In genomic region chr2:11330457-11331142, GRCh38 we compare ENCODE assay signal across 15 cellular contexts. TPM values are rescaled to one million over a fixed set of nuclear protein-coding genes. Genes with fewer than 3 reads are reported as not detected.
DNase-seq lines count a peak whose midpoint lies in the region; TF ChIP-seq lines count a peak whose summit lies in the region.
"Had no signal": no experiment of that assay in that cellular context is flagged by ENCODE, and none has a peak within 500 bp of the region (broad histone marks: within the 10 kb centered on the region; RNA-seq: fewer than 3 reads in every experiment).

No MANE protein-coding gene starts in this region.

- H3K36me3 ChIP-seq in subcutaneous abdominal adipose tissue (ENCODE audit: control insufficient read depth in 5 of 5, insufficient read depth in 5 of 5, low read length in 5 of 5) (peaks cover 0 to 2% (median 0%) of the 10 kb centered on the region in 5 donors), brain microvascular endothelial cell (replicated peaks) (no peaks in the 10 kb centered on the region)

- in situ Hi-C loops in brain microvascular endothelial cell (cut with HindIII; ENCODE audit: low pct_ligation_motif_present, low sequenced_read_pairs), result no loop called here

- H3K9ac ChIP-seq in subcutaneous abdominal adipose tissue (ENCODE audit: low read length in 5 of 5), result peak overlapping the region in 2 of 5 donors; percentile 56

- H3K4me3 ChIP-seq in HFF-Myc (replicated peaks; ENCODE audit: low read depth, low read length) (0 out of 2 replicates have a peak overlapping the region, but pooled peaks have one; percentile 2), fibroblast of mammary gland (ENCODE audit: control insufficient read depth, low read depth, low read length) (no peak overlapping the region), subcutaneous abdominal adipose tissue (ENCODE audit: low read depth in 1 of 5, low read length in 5 of 5) (no peak overlapping the region), brain microvascular endothelial cell (ENCODE audit: low read depth, low read length) (no peak overlapping the region)
- H3K4me3 ChIP-seq: MG63 had no signal

- peak overlapping the region; percentile 54 for H3K27ac ChIP-seq in subcutaneous abdominal adipose tissue (ENCODE audit: low read depth, low read length)
- H3K27ac ChIP-seq in brain microvascular endothelial cell, result no peak overlapping the region

- no peak for DNase-seq in HFF-Myc (ENCODE audit: extremely low read depth, low read depth)
- DNase-seq in RPMI7951 (ENCODE audit: low read depth), result peak; percentile 17
- DNase-seq in fibroblast of mammary gland (ENCODE audit: low read depth), result peak; percentile 27
- DNase-seq in activated naive CD4-positive, alpha-beta T cell treated with Interleukin-2 at 50 U/mL for 16 hours, result no peak
- DNase-seq in brain microvascular endothelial cell, result no peak
- no peak for DNase-seq in globus pallidus (ENCODE audit: low spot score)
- DNase-seq: activated CD4-positive, alpha-beta T cell treated with anti-CD3 and anti-CD28 coated beads, Interleukin-2, amount 10 ng/mL, durations not matched to agents 24 days and 14 days; activated T-cell treated with anti-CD3 and anti-CD28 coated beads, Interleukin-2, amount 50 U/mL, for 72 hours; amygdala; CD4-positive, alpha-beta T cell; mesendoderm; MG63; NCI-H2107; SHP77 had no signal

- TF ChIP-seq CTCF in HFF-Myc (IDR thresholded peaks at IDR 0.05; ENCODE audit: low read depth, low read length, missing control alignments), result no peak
- no peak for TF ChIP-seq CTCF in fibroblast of mammary gland (conservative IDR thresholded peaks at IDR 0.05; ENCODE audit: control insufficient read depth, insufficient read depth, low read depth, low read length)
- no peak for TF ChIP-seq CTCF in brain microvascular endothelial cell (IDR thresholded peaks at IDR 0.05; ENCODE audit: low read depth, low read length, missing control alignments)

- H3K27me3 ChIP-seq in subcutaneous abdominal adipose tissue (ENCODE audit: control insufficient read depth in 5 of 5, insufficient read depth in 4 of 5, low read length in 5 of 5), result no peaks in the 10 kb centered on the region
- H3K27me3 ChIP-seq in brain microvascular endothelial cell (replicated peaks), result no peaks in the 10 kb centered on the region
- H3K27me3 ChIP-seq: MG63 had no signal

- H3K4me1 ChIP-seq in subcutaneous abdominal adipose tissue (ENCODE audit: control insufficient read depth in 5 of 5, insufficient read depth in 5 of 5, low read length in 5 of 5), result peaks cover 0 to 43% (median 20%) of the 10 kb centered on the region in 5 donors

- H3K9me3 ChIP-seq in subcutaneous abdominal adipose tissue (ENCODE audit: control insufficient read depth in 5 of 5, low read length in 5 of 5), result peaks cover 0 to 4% (median 0%) of the 10 kb centered on the region in 5 donors

RNA-seq across cellular contexts. Expression of gene ROCK2, which starts 13.8 kb away (rescaled TPM):
- 36.6 and 45.4 TPM in 2 replicates for total RNA-seq in RPMI7951 (2014; rRNA removed; shearing (Covaris generic))

Comparison
In these comparisons a context has a peak if more than half of its experiments do, and no peak if none do; other contexts are left out.
1. DNase-seq: peak in RPMI7951 (single experiment) and fibroblast of mammary gland (single experiment); none in HFF-Myc (single experiment), activated naive CD4-positive, alpha-beta T cell treated with Interleukin-2 at 50 U/mL for 16 hours (single experiment), brain microvascular endothelial cell (single experiment) and globus pallidus (single experiment).